Comparison of ENCODE assay signal across 17 cellular contexts in genomic region chr4:6281436-6282144, GRCh38. TPM values are rescaled to one million over a fixed set of nuclear protein-coding genes. Genes with fewer than 3 reads are reported as not detected.
DNase-seq lines count a peak whose midpoint lies in the region; ATAC-seq and TF ChIP-seq lines count a peak whose summit lies in the region.
"Had no signal": no experiment of that assay in that cellular context is flagged by ENCODE, and none has a peak within 500 bp of the region (broad histone marks: within the 10 kb centered on the region; RNA-seq: fewer than 3 reads in every experiment).

No MANE protein-coding gene starts in this region.

- intact Hi-C loops in adrenal gland (cut with DNase I): no loop called here
- intact Hi-C loops in esophagus squamous epithelium (cut with DNase I): no loop called here

- peak overlapping the region in 1 of 2 experiments; percentile 8 for H3K14ac ChIP-seq in mesenchymal stem cell (ENCODE audit: low read length in 2 of 2)

- H2AK5ac ChIP-seq in mesenchymal stem cell (ENCODE audit: low read length, severe bottlenecking): no peak overlapping the region

- no peak for ATAC-seq in thoracic aorta (ENCODE audit: insufficient number of reproducible peaks, low FRiP score, low read depth)
- ATAC-seq in HG02678 (IDR thresholded peaks at IDR 0.05; ENCODE audit: unreplicated experiment): no peak
- no peak for ATAC-seq in HG02938 (IDR thresholded peaks at IDR 0.05; ENCODE audit: unreplicated experiment)
- ATAC-seq: activated CD8-positive, alpha-beta memory T cell treated with anti-CD3 and anti-CD28 coated beads, Interleukin-2, amount 10 ng/mL, durations not matched to agents 7 days and 5 days; foreskin keratinocyte; mucosa of descending colon; Panc1; psoas muscle had no signal

- 72 to 88% (median 78%) methylated on average over 7 to 16 of the region's 16 CpGs for WGBS in adrenal gland, 4 donors
- 74 to 81% methylated on average over 5 to 11 of the region's 16 CpGs for WGBS in esophagus squamous epithelium, 2 donors
- WGBS in mesenchymal stem cell: 95% methylated on average over 16 of the region's 16 CpGs

- no peak overlapping the region for H4K8ac ChIP-seq in mesenchymal stem cell (ENCODE audit: low read length)

- peaks cover 70% of the 10 kb centered on the region for H3K79me1 ChIP-seq in mesenchymal stem cell (replicated peaks; ENCODE audit: low read length, poor library complexity, severe bottlenecking)

- no peak overlapping the region for H3K23ac ChIP-seq in mesenchymal stem cell (ENCODE audit: low read length in 2 of 2)

- no peak for TF ChIP-seq POLR2A in adrenal gland (IDR thresholded peaks at IDR 0.05)
- no peak for TF ChIP-seq POLR2A in esophagus squamous epithelium (IDR thresholded peaks at IDR 0.05)

- peak in 6 of 7 donors; percentile 51 to 88 (median 60) for DNase-seq in adrenal gland
- no peak for DNase-seq in esophagus squamous epithelium (lab: John Stamatoyannopoulos, UW)
- DNase-seq in midbrain (lab: John Stamatoyannopoulos, UW): peak; percentile 58
- no peak for DNase-seq in thoracic aorta (ENCODE audit: low spot score)
- DNase-seq in T-helper 9 cell: no peak
- DNase-seq in mesenchymal stem cell: no peak
- DNase-seq: activated CD8-positive, alpha-beta memory T cell treated with anti-CD3 and anti-CD28 coated beads, Interleukin-2, amount 10 ng/mL, durations not matched to agents 7 days and 5 days; DMS 273 treated with DMSO at 0.1 percent for 48 hours; effector memory CD4-positive, alpha-beta T cell; foreskin keratinocyte; immature natural killer cell; MV-4-11; psoas muscle had no signal

- no peak overlapping the region for H2AFZ ChIP-seq in mesenchymal stem cell (ENCODE audit: low read depth, low read length)

- H3K4ac ChIP-seq in mesenchymal stem cell (ENCODE audit: low read depth in 1 of 2, low read length in 2 of 2): no peak overlapping the region

- no peak for TF ChIP-seq CTCF in adrenal gland (IDR thresholded peaks at IDR 0.05)
- no peak for TF ChIP-seq CTCF in esophagus squamous epithelium (IDR thresholded peaks at IDR 0.05)
- TF ChIP-seq CTCF in thoracic aorta (IDR thresholded peaks at IDR 0.05): no peak

- no peak overlapping the region for H3K18ac ChIP-seq in mesenchymal stem cell (ENCODE audit: low read depth in 1 of 2, low read length in 2 of 2)

- no peaks in the 10 kb centered on the region for H3K27me3 ChIP-seq in adrenal gland
- peaks cover 0 to 1% (median 0%) of the 10 kb centered on the region in 4 donors for H3K27me3 ChIP-seq in esophagus squamous epithelium
- no peaks in the 10 kb centered on the region for H3K27me3 ChIP-seq in thoracic aorta (replicated peaks; ENCODE audit: insufficient read depth)
- H3K27me3 ChIP-seq in mesenchymal stem cell (ENCODE audit: control insufficient read depth in 1 of 2, insufficient read depth in 1 of 2, low read length in 2 of 2): no peaks in the 10 kb centered on the region
- H3K27me3 ChIP-seq: foreskin keratinocyte had no signal

- no peaks in the 10 kb centered on the region for H3K9me3 ChIP-seq in adrenal gland (replicated peaks in 1 of 3)
- H3K9me3 ChIP-seq in esophagus squamous epithelium: no peaks in the 10 kb centered on the region
- H3K9me3 ChIP-seq in thoracic aorta: no peaks in the 10 kb centered on the region
- H3K9me3 ChIP-seq in mesenchymal stem cell (ENCODE audit: control insufficient read depth, low read length): no peaks in the 10 kb centered on the region
- H3K9me3 ChIP-seq: mucosa of descending colon, psoas muscle had no signal

- H2BK12ac ChIP-seq in mesenchymal stem cell (ENCODE audit: low read length in 2 of 2): no peak overlapping the region

- H4K91ac ChIP-seq in mesenchymal stem cell (ENCODE audit: low read length): no peak overlapping the region

- peaks cover 18 to 49% of the 10 kb centered on the region in 2 donors for H3K4me1 ChIP-seq in adrenal gland (replicated peaks in 1 of 2)
- peaks cover 20 to 62% (median 48%) of the 10 kb centered on the region in 3 donors for H3K4me1 ChIP-seq in esophagus squamous epithelium
- peaks cover 24 to 56% of the 10 kb centered on the region in 2 donors for H3K4me1 ChIP-seq in thoracic aorta (ENCODE audit: control insufficient read depth in 1 of 2, low read depth in 2 of 2)
- peaks cover 6% of the 10 kb centered on the region for H3K4me1 ChIP-seq in mesenchymal stem cell (ENCODE audit: control insufficient read depth, insufficient read depth, low read depth, low read length)
- H3K4me1 ChIP-seq: foreskin keratinocyte, psoas muscle had no signal

- H3K27ac ChIP-seq in adrenal gland (peak overlapping the region in 2 of 5 donors; percentile 59 to 71), esophagus squamous epithelium (peak overlapping the region in 3 of 4 donors; percentile 49 to 84 (median 73)), thoracic aorta (peak overlapping the region; percentile 49 to 60), mesenchymal stem cell (ENCODE audit: low read length, poor library complexity, severe bottlenecking) (no peak overlapping the region)
- H3K27ac ChIP-seq: foreskin keratinocyte, psoas muscle had no signal

- H3K36me3 ChIP-seq in adrenal gland (replicated peaks in 1 of 2): peaks cover 0 to 3% of the 10 kb centered on the region in 2 donors
- peaks cover 0 to 21% (median under 1%) of the 10 kb centered on the region in 3 donors for H3K36me3 ChIP-seq in esophagus squamous epithelium
- peaks cover 15% of the 10 kb centered on the region for H3K36me3 ChIP-seq in thoracic aorta
- H3K36me3 ChIP-seq in mesenchymal stem cell (ENCODE audit: control insufficient read depth in 1 of 2, insufficient read depth in 2 of 2, low read depth in 1 of 2, low read length in 2 of 2): peaks cover 21 to 89% of the 10 kb centered on the region in 2 experiments

- H3K9ac ChIP-seq in mesenchymal stem cell (ENCODE audit: low read length): no peak overlapping the region

- no peak overlapping the region for H2BK120ac ChIP-seq in mesenchymal stem cell (ENCODE audit: low read depth, low read length)

- H3K4me3 ChIP-seq in adrenal gland: no peak overlapping the region
- H3K4me3 ChIP-seq in esophagus squamous epithelium: no peak overlapping the region
- H3K4me3 ChIP-seq in thoracic aorta: peak overlapping the region; percentile 24
- no peak overlapping the region for H3K4me3 ChIP-seq in mesenchymal stem cell (ENCODE audit: insufficient read depth in 1 of 2, low read depth in 1 of 2, low read length in 2 of 2)
- H3K4me3 ChIP-seq: mucosa of descending colon, psoas muscle had no signal

- H3K4me2 ChIP-seq in mesenchymal stem cell (ENCODE audit: low read length, poor library complexity, severe bottlenecking): no peak overlapping the region

- H2BK5ac ChIP-seq in mesenchymal stem cell (ENCODE audit: low read depth, low read length, poor library complexity, severe bottlenecking): no peak overlapping the region

- no peak overlapping the region for H2BK15ac ChIP-seq in mesenchymal stem cell (ENCODE audit: low read depth, poor library complexity, severe bottlenecking)

RNA-seq across cellular contexts. Expression of gene WFS1, which starts 11.9 kb away (rescaled TPM):
- total RNA-seq in adrenal gland (10 to 100 TPM; 28.7 to 64.4 (median 36.7) TPM), esophagus squamous epithelium (10 to 100 TPM in 2 of 4 donors, 1 to 10 TPM in 2; 6.5 to 20.4 (median 9.6) TPM), thoracic aorta (100 to 1,000 TPM in 1 of 2 donors, 10 to 100 TPM in 1; 77.9 to 131 TPM)
- polyA plus RNA-seq in adrenal gland: 10 to 100 TPM; 21.8 to 24.8 (median 22.6) TPM
- 34.5 TPM for polyA plus RNA-seq in mesenchymal stem cell (2013, experiment 1 of 2)
- polyA plus RNA-seq in mesenchymal stem cell (2013, experiment 2 of 2): 32.5 TPM

Comparison
In these comparisons a context has a peak if more than half of its experiments do, and no peak if none do; other contexts are left out.
1. DNase-seq: peak in adrenal gland (6 of 7) and midbrain (single experiment); none in esophagus squamous epithelium (single experiment), thoracic aorta (single experiment), T-helper 9 cell (single experiment) and mesenchymal stem cell (single experiment).